ENCODE assay signal across 9 cellular contexts in genomic region chr2:5093518-5093917, GRCh38.
"Had no signal": no experiment of that assay in that cellular context is flagged by ENCODE, and none has a peak within 500 bp of the region (broad histone marks: within the 10 kb centered on the region; RNA-seq: fewer than 3 reads in every experiment).

No MANE protein-coding gene starts in this region.

- H3K4me1 ChIP-seq: HAP-1 had no signal

- H3K27ac ChIP-seq: GM23248, HL-60 had no signal

- H3K4me3 ChIP-seq: GM23248, HAP-1, K562 had no signal

- H3K9me3 ChIP-seq: HAP-1 had no signal

- ATAC-seq: HCT116, K562 had no signal

- H3K36me3 ChIP-seq: HAP-1 had no signal

- DNase-seq: GM23248, GOT3, H7, HFFc6, IMR-90 had no signal

- H3K9ac ChIP-seq: GM23248 had no signal

- H2AFZ ChIP-seq: GM23248 had no signal
